Comparison of ENCODE assay signal across 11 cellular contexts in the genomic region with DNA sequence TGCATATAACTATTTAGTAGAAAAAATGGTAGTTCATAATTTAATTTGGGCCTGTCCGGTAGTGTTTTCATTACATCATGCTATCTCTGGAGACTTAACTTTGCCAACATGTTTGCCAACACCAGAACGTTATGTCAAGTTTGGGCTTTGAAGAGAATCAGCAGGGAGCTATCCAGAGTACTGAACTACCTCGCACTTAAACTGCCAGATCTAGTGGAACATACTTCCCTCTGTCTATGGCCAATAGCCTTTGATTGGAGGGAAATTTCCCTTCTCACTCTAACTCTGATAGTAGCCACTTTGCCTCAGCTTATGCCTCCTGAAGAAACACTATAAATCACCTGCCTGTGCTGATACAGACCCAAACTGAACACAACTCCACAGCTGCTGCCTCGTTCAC. TPM values are rescaled to one million over a fixed set of nuclear protein-coding genes. Genes with fewer than 3 reads are reported as not detected.
DNase-seq lines count a peak whose midpoint lies in the region; ATAC-seq, FAIRE-seq and TF ChIP-seq lines count a peak whose summit lies in the region.
"Had no signal": no experiment of that assay in that cellular context is flagged by ENCODE, and none has a peak within 500 bp of the region (broad histone marks: within the 10 kb centered on the region; RNA-seq: fewer than 3 reads in every experiment).

No MANE protein-coding gene starts in this region.

- H3K4me3 Mint-ChIP-seq in stimulated activated memory B cell treated with anti-CD40 and anti-IgM and Interleukin-4, amounts not matched to agents 10 μg/mL and 1 μg/mL and 100 μg/mL, for 72 hours: no peak overlapping the region

- FAIRE-seq in GM12892 (lab: Jason Lieb, UNC): no peak

- no peak for TF ChIP-seq POLR2A in heart left ventricle (IDR thresholded peaks at IDR 0.05)
- TF ChIP-seq POLR2A in GM12892 (IDR thresholded peaks at IDR 0.05; ENCODE audit: low read depth, low read length): no peak

- intact Hi-C loops in heart left ventricle (cut with DNase I): no loop called here

- H3K4me3 ChIP-seq in AG04450 (ENCODE audit: low read depth, low read length) (no peak overlapping the region), HEK293 (ENCODE audit: low read depth, low read length) (no peak overlapping the region), SK-N-MC (no peak overlapping the region), heart left ventricle (no peak overlapping the region)
- H3K4me3 ChIP-seq: thoracic aorta had no signal

- 25 to 33% (median 32%) methylated on average over 4 of the region's 4 CpGs for WGBS in heart left ventricle, 4 donors

- H3K4me1 ChIP-seq in HEK293 (ENCODE audit: control insufficient read depth, insufficient read depth, low read length) (no peaks in the 10 kb centered on the region), heart left ventricle (peaks cover 0 to 3% (median 0%) of the 10 kb centered on the region in 12 donors)

- CTCF ChIA-PET in AG04450 (lab: Charles Lee) (interaction anchor here (0.6 to 3.9 kb wide), 8 partner anchors 9 to 1622 kb away, joined by 3 to 34 read pairs (median 6); no protein-coding TSS in a partner anchor), HEK293 (lab: Yijun Ruan, JAX) (interaction anchor here (1.6 to 3.4 kb wide), 5 partner anchors 8 to 188 kb away, joined by 3 to 20 read pairs (median 6); no protein-coding TSS in a partner anchor)

- POLR2A ChIA-PET in AG04450 (lab: Yijun Ruan, JAX) (no interaction called here), HEK293 (lab: Yijun Ruan, JAX) (no interaction called here)

- peak; percentile 4 for DNase-seq in AG04450 (ENCODE audit: low read depth, low spot score)
- DNase-seq in SK-N-MC (ENCODE audit: low read depth, low spot score): peak; percentile 40
- no peak for DNase-seq in heart left ventricle
- DNase-seq in OCI-M2 (lab: John Stamatoyannopoulos, UW; ENCODE audit: unreplicated experiment): no peak
- no peak for DNase-seq in NCI-H2227 (lab: John Stamatoyannopoulos, UW; ENCODE audit: unreplicated experiment)
- DNase-seq in GM12892 (ENCODE audit: insufficient read length): no peak
- DNase-seq: NCI-H1694 treated with DMSO at 0.1 percent for 48 hours had no signal

- peaks cover 6% of the 10 kb centered on the region for H3K4me1 Mint-ChIP-seq in stimulated activated memory B cell treated with anti-CD40 and anti-IgM and Interleukin-4, amounts not matched to agents 10 μg/mL and 1 μg/mL and 100 μg/mL, for 72 hours

- H3K27me3 ChIP-seq in AG04450 (ENCODE audit: control insufficient read depth, insufficient read depth, low read length) (no peaks in the 10 kb centered on the region), heart left ventricle (no peaks in the 10 kb centered on the region)

- TF ChIP-seq CTCF in AG04450 (IDR thresholded peaks at IDR 0.05; ENCODE audit: low read depth, low read length) (no peak), HEK293 (tag by site-specific recombination; IDR thresholded peaks at IDR 0.05) (no peak), heart left ventricle (IDR thresholded peaks at IDR 0.05) (no peak)

- no peak overlapping the region for H3K9ac ChIP-seq in SK-N-MC (ENCODE audit: insufficient read length)

- H3K9me3 ChIP-seq in AG04450 (ENCODE audit: control insufficient read depth, insufficient read depth, low read length): no peaks in the 10 kb centered on the region
- H3K9me3 ChIP-seq in HEK293 (ENCODE audit: control insufficient read depth, insufficient read depth, low read depth, low read length): no peaks in the 10 kb centered on the region
- no peaks in the 10 kb centered on the region for H3K9me3 ChIP-seq in SK-N-MC (ENCODE audit: low read depth, low read length)
- H3K9me3 ChIP-seq in heart left ventricle: no peaks in the 10 kb centered on the region
- H3K9me3 ChIP-seq: thoracic aorta had no signal

- no peaks in the 10 kb centered on the region for H3K27me3 Mint-ChIP-seq in stimulated activated memory B cell treated with anti-CD40 and anti-IgM and Interleukin-4, amounts not matched to agents 10 μg/mL and 1 μg/mL and 100 μg/mL, for 72 hours

- no peaks in the 10 kb centered on the region for H3K36me3 Mint-ChIP-seq in stimulated activated memory B cell treated with anti-CD40 and anti-IgM and Interleukin-4, amounts not matched to agents 10 μg/mL and 1 μg/mL and 100 μg/mL, for 72 hours

- H3K27ac ChIP-seq in AG04450 (ENCODE audit: low read depth, low read length) (no peak overlapping the region), HEK293 (ENCODE audit: extremely low read depth, low read depth, low read length) (no peak overlapping the region), SK-N-MC (no peak overlapping the region), heart left ventricle (no peak overlapping the region)
- H3K27ac ChIP-seq: thoracic aorta had no signal

- ATAC-seq in heart left ventricle: peak in 3 of 4 donors; percentile 52 to 64 (median 57)
- no peak for ATAC-seq in stimulated activated memory B cell treated with anti-CD40 and anti-IgM and Interleukin-4, amounts not matched to agents 10 μg/mL and 1 μg/mL and 100 μg/mL, for 72 hours

- H3K27ac Mint-ChIP-seq in stimulated activated memory B cell treated with anti-CD40 and anti-IgM and Interleukin-4, amounts not matched to agents 10 μg/mL and 1 μg/mL and 100 μg/mL, for 72 hours: no peak overlapping the region

- H3K9me3 Mint-ChIP-seq in stimulated activated memory B cell treated with anti-CD40 and anti-IgM and Interleukin-4, amounts not matched to agents 10 μg/mL and 1 μg/mL and 100 μg/mL, for 72 hours: no peaks in the 10 kb centered on the region

- H3K36me3 ChIP-seq in HEK293 (ENCODE audit: control insufficient read depth in 2 of 2, insufficient read depth in 1 of 2, low read length in 2 of 2): no peaks in the 10 kb centered on the region
- H3K36me3 ChIP-seq in SK-N-MC (ENCODE audit: insufficient read depth, low read length): no peaks in the 10 kb centered on the region
- H3K36me3 ChIP-seq in heart left ventricle: peaks cover 0 to 3% (median 0%) of the 10 kb centered on the region in 9 donors
- H3K36me3 ChIP-seq: thoracic aorta had no signal

TF ChIP-seq in HEK293, 187 proteins besides CTCF, POLR2A, EP300 and RAD21:
- TF ChIP-seq, protein P1, sequence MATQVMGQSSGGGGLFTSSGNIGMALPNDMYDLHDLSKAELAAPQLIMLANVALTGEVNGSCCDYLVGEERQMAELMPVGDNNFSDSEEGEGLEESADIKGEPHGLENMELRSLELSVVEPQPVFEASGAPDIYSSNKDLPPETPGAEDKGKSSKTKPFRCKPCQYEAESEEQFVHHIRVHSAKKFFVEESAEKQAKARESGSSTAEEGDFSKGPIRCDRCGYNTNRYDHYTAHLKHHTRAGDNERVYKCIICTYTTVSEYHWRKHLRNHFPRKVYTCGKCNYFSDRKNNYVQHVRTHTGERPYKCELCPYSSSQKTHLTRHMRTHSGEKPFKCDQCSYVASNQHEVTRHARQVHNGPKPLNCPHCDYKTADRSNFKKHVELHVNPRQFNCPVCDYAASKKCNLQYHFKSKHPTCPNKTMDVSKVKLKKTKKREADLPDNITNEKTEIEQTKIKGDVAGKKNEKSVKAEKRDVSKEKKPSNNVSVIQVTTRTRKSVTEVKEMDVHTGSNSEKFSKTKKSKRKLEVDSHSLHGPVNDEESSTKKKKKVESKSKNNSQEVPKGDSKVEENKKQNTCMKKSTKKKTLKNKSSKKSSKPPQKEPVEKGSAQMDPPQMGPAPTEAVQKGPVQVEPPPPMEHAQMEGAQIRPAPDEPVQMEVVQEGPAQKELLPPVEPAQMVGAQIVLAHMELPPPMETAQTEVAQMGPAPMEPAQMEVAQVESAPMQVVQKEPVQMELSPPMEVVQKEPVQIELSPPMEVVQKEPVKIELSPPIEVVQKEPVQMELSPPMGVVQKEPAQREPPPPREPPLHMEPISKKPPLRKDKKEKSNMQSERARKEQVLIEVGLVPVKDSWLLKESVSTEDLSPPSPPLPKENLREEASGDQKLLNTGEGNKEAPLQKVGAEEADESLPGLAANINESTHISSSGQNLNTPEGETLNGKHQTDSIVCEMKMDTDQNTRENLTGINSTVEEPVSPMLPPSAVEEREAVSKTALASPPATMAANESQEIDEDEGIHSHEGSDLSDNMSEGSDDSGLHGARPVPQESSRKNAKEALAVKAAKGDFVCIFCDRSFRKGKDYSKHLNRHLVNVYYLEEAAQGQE (tag by site-specific recombination; IDR thresholded peaks at IDR 0.05): peak; percentile 93
- TF ChIP-seq ZNF157 (tag by site-specific recombination; IDR thresholded peaks at IDR 0.05): no peak

RNA-seq across cellular contexts. Expression of a gene that starts 10.0 kb away (rescaled TPM):
- polyA plus RNA-seq in AG04450 (2011; rRNA removed) (not detected in 2 replicates), heart left ventricle (under 1 TPM in 1 of 2 donors, not detected in 1; 0.04 TPM)
- not detected in 2 replicates for polyA minus RNA-seq in AG04450 (2011; rRNA and poly(A)+ RNA removed)
- total RNA-seq in heart left ventricle: under 1 TPM in 2 of 9 donors, not detected in 7; 0.06 to 0.09 TPM
- not detected for polyA plus RNA-seq in GM12892 (2012; ENCODE audit: missing spikeins)
- total RNA-seq: thoracic aorta had no signal
- polyA plus RNA-seq: esophagus had no signal

Comparison
In these comparisons a context has a peak if more than half of its experiments do, and no peak if none do; other contexts are left out.
1. DNase-seq: peak in AG04450 (single experiment) and SK-N-MC (single experiment); none in heart left ventricle (0 of 5), OCI-M2 (single experiment), NCI-H2227 (single experiment) and GM12892 (single experiment).